ENCODE assay signal across 14 cellular contexts in the genomic region with DNA sequence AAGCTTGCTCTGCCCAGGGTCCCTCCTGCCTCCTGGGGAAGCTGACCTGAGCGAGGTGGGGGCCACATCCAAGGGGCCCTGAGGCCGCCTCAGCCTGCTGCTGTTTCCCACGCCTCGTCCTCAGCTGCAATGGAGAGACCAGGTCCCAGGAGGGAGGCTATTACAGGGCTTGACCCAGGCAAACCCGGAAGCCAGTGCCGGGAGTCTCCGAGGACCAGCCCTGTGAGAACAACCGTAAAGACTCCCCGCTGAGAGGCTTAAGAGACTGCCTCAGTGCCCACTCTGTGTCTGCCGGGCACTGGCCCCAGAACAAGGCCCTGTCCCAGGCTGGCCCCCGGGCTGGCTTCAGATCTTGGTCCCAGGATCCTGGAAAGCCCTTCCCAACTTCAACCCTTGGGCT.
"Had no signal": no experiment of that assay in that cellular context is flagged by ENCODE, and none has a peak within 500 bp of the region (broad histone marks: within the 10 kb centered on the region; RNA-seq: fewer than 3 reads in every experiment).

No MANE protein-coding gene starts in this region.

- H3K4me3 ChIP-seq: cardiac muscle cell, gastroesophageal sphincter, uterus had no signal

- ATAC-seq: activated CD8-positive, alpha-beta T cell treated with anti-CD3 and anti-CD28 coated beads, Interleukin-2, amount 10 ng/mL, durations not matched to agents 7 days and 5 days; activated naive CD4-positive, alpha-beta T cell treated with anti-CD3 and anti-CD28 coated beads, Interleukin-2, amount 50 U/mL, for 72 hours; gastroesophageal sphincter; stimulated activated memory B cell treated with anti-CD40 and anti-IgM and Interleukin-4, amounts not matched to agents 10 μg/mL and 1 μg/mL and 100 μg/mL, for 72 hours had no signal

- H3K36me3 ChIP-seq: cardiac muscle cell, gastroesophageal sphincter, uterus had no signal

- DNase-seq: activated CD4-positive, alpha-beta T cell treated with anti-CD3 and anti-CD28 coated beads, Interleukin-2, amount 10 ng/mL, durations not matched to agents 24 days and 14 days; activated CD4-positive, CD25-positive, alpha-beta regulatory T cell; activated CD8-positive, alpha-beta memory T cell treated with anti-CD3 and anti-CD28 coated beads, Interleukin-2, amount 50 U/mL, for 4 hours; activated CD8-positive, alpha-beta T cell treated with anti-CD3 and anti-CD28 coated beads, Interleukin-2, amount 10 ng/mL, durations not matched to agents 7 days and 5 days; activated effector memory CD4-positive, alpha-beta T cell treated with anti-CD3 and anti-CD28 coated beads, Interleukin-2, amount 50 U/mL, for 16 hours; activated T-cell treated with anti-CD3 and anti-CD28 coated beads, Interleukin-2, amount 50 U/mL, for 48 hours; islet precursor cell; nephron progenitor cell; stimulated activated CD4-positive, alpha-beta T cell treated with anti-CD3 and anti-CD28 coated beads, Interleukin-2, amount 100 ng/mL, for 48 hours; uterus had no signal

- H3K27me3 ChIP-seq: cardiac muscle cell, uterus had no signal

- H3K9me3 ChIP-seq: gastroesophageal sphincter, uterus had no signal

- H3K27ac ChIP-seq: cardiac muscle cell had no signal
